In genomic region chr16:20531795-20532194, GRCh38 we compare ENCODE assay signal across 7 cellular contexts. TPM values are rescaled to one million over a fixed set of nuclear protein-coding genes. Genes with fewer than 3 reads are reported as not detected.
"Had no signal": no experiment of that assay in that cellular context is flagged by ENCODE, and none has a peak within 500 bp of the region (broad histone marks: within the 10 kb centered on the region; RNA-seq: fewer than 3 reads in every experiment).

No MANE protein-coding gene starts in this region.

RNA-seq across cellular contexts. Expression of gene ACSM2B, which starts 44.4 kb away (rescaled TPM):
- total RNA-seq: GM23248, GM23338, H1, H4, H7, H9, HFFc6 had no signal
- polyA plus RNA-seq: GM23248, GM23338, H1 had no signal
